9 cellular contexts compared by ENCODE assay signal in the genomic region with DNA sequence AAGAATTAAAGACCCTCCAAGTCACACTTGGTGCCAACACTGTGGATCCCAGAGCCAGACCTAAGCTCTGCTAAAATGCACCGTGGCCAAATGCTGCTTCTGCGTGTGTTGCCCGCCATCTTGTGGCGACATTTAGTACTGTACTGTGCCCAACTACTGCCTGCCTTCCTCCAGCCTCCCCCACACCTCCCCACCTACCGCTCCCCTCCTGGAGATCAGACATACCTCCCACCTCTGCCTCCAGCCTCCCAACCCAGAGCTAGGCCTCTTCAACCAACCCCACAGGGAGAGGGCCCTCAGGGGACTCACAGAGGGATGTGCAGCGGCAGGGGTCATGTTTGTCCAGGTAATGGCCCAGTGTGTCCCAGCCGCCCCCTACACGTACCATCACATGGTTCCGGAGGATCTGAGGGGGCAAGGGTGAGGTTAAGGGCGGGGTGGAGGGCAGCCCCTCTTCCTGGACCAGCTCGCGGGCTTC. TPM values are rescaled to one million over a fixed set of nuclear protein-coding genes. Genes with fewer than 3 reads are reported as not detected.
A peak's percentile ranks its signal among the peaks of the same experiment; 100 is the strongest.
DNase-seq lines count a peak whose midpoint lies in the region; ATAC-seq and TF ChIP-seq lines count a peak whose summit lies in the region.
"Had no signal": no experiment of that assay in that cellular context is flagged by ENCODE, and none has a peak within 500 bp of the region (broad histone marks: within the 10 kb centered on the region; RNA-seq: fewer than 3 reads in every experiment).

No MANE protein-coding gene starts in this region.

- H3K4me2 ChIP-seq in PC-9 (no peak overlapping the region), fibroblast of lung (ENCODE audit: extremely low read depth, insufficient read depth, low read length) (no peak overlapping the region), neural progenitor cell (no peak overlapping the region)

- BruUV-seq in PC-9 (replicated peaks; lab: Mats Ljungman, UMichigan) = no TSS peak

- H2AFZ ChIP-seq in PC-9 = no peak overlapping the region
- no peak overlapping the region for H2AFZ ChIP-seq in fibroblast of lung (ENCODE audit: low read length)
- H2AFZ ChIP-seq in neural progenitor cell (replicated peaks) = no peak overlapping the region

- POLR2A ChIA-PET in PC-9 (lab: Charles Lee; ENCODE audit: unreplicated experiment) = no interaction called here

- peaks cover 44% of the 10 kb centered on the region for H3K27me3 ChIP-seq in PC-9 (ENCODE audit: insufficient read depth, low read depth)
- H3K27me3 ChIP-seq in fibroblast of lung (ENCODE audit: control insufficient read depth, insufficient read depth, low read length) = peaks cover 37% of the 10 kb centered on the region
- peaks cover 39% of the 10 kb centered on the region for H3K27me3 ChIP-seq in neural progenitor cell

- peaks cover 25% of the 10 kb centered on the region for H3K27me3 Mint-ChIP-seq in neural progenitor cell (ENCODE audit: insufficient read depth, low read depth)
- peaks cover 69% of the 10 kb centered on the region for H3K27me3 Mint-ChIP-seq in stimulated activated naive CD8-positive, alpha-beta T cell treated with anti-CD3 and anti-CD28 coated beads, Interleukin-15, amount 100 ng/mL, for 72 hours

- no peaks in the 10 kb centered on the region for H3K9me3 ChIP-seq in PC-9 (ENCODE audit: insufficient read depth, low read depth)
- no peaks in the 10 kb centered on the region for H3K9me3 ChIP-seq in fibroblast of lung (ENCODE audit: control insufficient read depth, insufficient read depth, low read depth, low read length)
- no peaks in the 10 kb centered on the region for H3K9me3 ChIP-seq in neural progenitor cell (ENCODE audit: low read depth)

- peaks cover 14% of the 10 kb centered on the region for H3K4me1 Mint-ChIP-seq in neural progenitor cell
- H3K4me1 Mint-ChIP-seq in stimulated activated naive CD8-positive, alpha-beta T cell treated with anti-CD3 and anti-CD28 coated beads, Interleukin-15, amount 100 ng/mL, for 72 hours = peaks cover 43% of the 10 kb centered on the region

- H3K79me2 ChIP-seq in PC-9 (ENCODE audit: low read depth) (no peaks in the 10 kb centered on the region), fibroblast of lung (ENCODE audit: control insufficient read depth, insufficient read depth, low read length) (no peaks in the 10 kb centered on the region), neural progenitor cell (ENCODE audit: low read depth) (no peaks in the 10 kb centered on the region)

- H3K4me3 ChIP-seq in PC-9 (no peak overlapping the region), fibroblast of lung (replicated peaks in 1 of 4; ENCODE audit: control extremely low read depth in 1 of 4, insufficient read depth in 1 of 4, low read depth in 3 of 4, low read length in 4 of 4) (no peak overlapping the region), neural progenitor cell (no peak overlapping the region)

- peak; percentile 88 for ATAC-seq in stimulated activated naive CD8-positive, alpha-beta T cell treated with anti-CD3 and anti-CD28 coated beads, Interleukin-15, amount 100 ng/mL, for 72 hours
- no peak for ATAC-seq in HG03460 (IDR thresholded peaks at IDR 0.05; ENCODE audit: unreplicated experiment)

- H3K27ac ChIP-seq in PC-9 (no peak overlapping the region), fibroblast of lung (ENCODE audit: insufficient read depth, low read length) (no peak overlapping the region), neural progenitor cell (no peak overlapping the region)

- H3F3A ChIP-seq in PC-9 (ENCODE audit: insufficient read depth, low read depth) (no peaks in the 10 kb centered on the region), neural progenitor cell (ENCODE audit: low read depth) (no peaks in the 10 kb centered on the region)

- H3K4me1 ChIP-seq in PC-9 (replicated peaks; ENCODE audit: insufficient read depth) = no peaks in the 10 kb centered on the region
- H3K4me1 ChIP-seq in fibroblast of lung (ENCODE audit: control insufficient read depth, extremely low read depth, insufficient read depth, low read length) = no peaks in the 10 kb centered on the region
- H3K4me1 ChIP-seq in neural progenitor cell = no peaks in the 10 kb centered on the region

- no peaks in the 10 kb centered on the region for H3K36me3 Mint-ChIP-seq in neural progenitor cell

- intact Hi-C loops in PC-9 (cut with micrococcal nuclease; ENCODE audit: unreplicated experiment) = loop anchor here (1.0 to 10.0 kb wide), 5 partner anchors 134 to 613 kb away; a partner anchor contains a TSS

- no peak overlapping the region for H3K4me3 Mint-ChIP-seq in neural progenitor cell
- peak overlapping the region in 1 of 2 donors; percentile 60 for H3K4me3 Mint-ChIP-seq in stimulated activated naive CD8-positive, alpha-beta T cell treated with anti-CD3 and anti-CD28 coated beads, Interleukin-15, amount 100 ng/mL, for 72 hours

- H3K27ac Mint-ChIP-seq in neural progenitor cell = no peak overlapping the region
- H3K27ac Mint-ChIP-seq in stimulated activated naive CD8-positive, alpha-beta T cell treated with anti-CD3 and anti-CD28 coated beads, Interleukin-15, amount 100 ng/mL, for 72 hours = peak overlapping the region in 1 of 2 donors; percentile 54

- H3K9me2 ChIP-seq in PC-9 (ENCODE audit: insufficient read depth) = no peaks in the 10 kb centered on the region

- H3K9ac ChIP-seq in fibroblast of lung (ENCODE audit: insufficient read depth, low read length) (no peak overlapping the region), neural progenitor cell (no peak overlapping the region)

- DNase-seq in DMS 273 treated with DMSO at 0.1 percent for 48 hours (lab: John Stamatoyannopoulos, UW) (peak; percentile 41), HuH-7 (ENCODE audit: low spot score) (peak; percentile 97), PC-9 (peak in 1 of 2 experiments; percentile 68), fibroblast of lung (ENCODE audit: low read depth in 2 of 2) (peak; percentile 59 to 83), neural progenitor cell (ENCODE audit: low spot score) (peak; percentile 89)
- peak; percentile 79 for DNase-seq in activated T-cell treated with anti-CD3 and anti-CD28 coated beads, Interleukin-2, amount 50 U/mL, for 1 hour
- peak; percentile 79 for DNase-seq in stimulated activated naive CD8-positive, alpha-beta T cell treated with anti-CD3 and anti-CD28 coated beads, Interleukin-15, amount 100 ng/mL, for 72 hours

- CTCF ChIA-PET in PC-9 (lab: Charles Lee) = interaction anchor here (0.6 to 1.4 kb wide), 7 partner anchors 25 to 1303 kb away, joined by 3 to 6 read pairs (median 3); no protein-coding TSS in a partner anchor

- TF ChIP-seq CTCF in PC-9 (conservative IDR thresholded peaks at IDR 0.05) = peak; percentile 89
- peak; percentile 76 to 87 for TF ChIP-seq CTCF in fibroblast of lung (conservative IDR thresholded peaks at IDR 0.05 in 1 of 2, IDR thresholded peaks at IDR 0.05 in 1 of 2; ENCODE audit: low read depth in 1 of 2, low read length in 2 of 2)
- TF ChIP-seq CTCF in neural progenitor cell (IDR thresholded peaks at IDR 0.05) = peak; percentile 86

- H4K20me1 ChIP-seq in PC-9 (ENCODE audit: insufficient read depth) (peaks cover 3% of the 10 kb centered on the region; the same call in 1 of the 2 replicates), fibroblast of lung (ENCODE audit: control insufficient read depth, extremely low read depth, insufficient read depth, low read length) (no peaks in the 10 kb centered on the region), neural progenitor cell (ENCODE audit: low read depth) (peaks cover 18% of the 10 kb centered on the region)

- no peaks in the 10 kb centered on the region for H3K9me3 Mint-ChIP-seq in neural progenitor cell
- H3K9me3 Mint-ChIP-seq in stimulated activated naive CD8-positive, alpha-beta T cell treated with anti-CD3 and anti-CD28 coated beads, Interleukin-15, amount 100 ng/mL, for 72 hours = no peaks in the 10 kb centered on the region

- H3K36me3 ChIP-seq in PC-9 (ENCODE audit: low read depth) = no peaks in the 10 kb centered on the region
- no peaks in the 10 kb centered on the region for H3K36me3 ChIP-seq in fibroblast of lung (ENCODE audit: control insufficient read depth, insufficient read depth, low read length)
- H3K36me3 ChIP-seq in neural progenitor cell = no peaks in the 10 kb centered on the region

RNA-seq across cellular contexts. Expression of a gene that starts 5.5 kb away (rescaled TPM):
- not detected in 2 replicates for total RNA-seq in PC-9 (2021)
- not detected in 2 replicates for total RNA-seq in fibroblast of lung
- not detected in 2 replicates for polyA plus RNA-seq in fibroblast of lung
- polyA plus RNA-seq in fibroblast of lung (2012) = not detected in 2 replicates
- not detected in 2 replicates for polyA minus RNA-seq in fibroblast of lung (ENCODE audit: low replicate concordance)
- 0.09 TPM in 1 of 2 replicates, not detected in the other for total RNA-seq in neural progenitor cell (ENCODE audit: low replicate concordance)

RNA-seq across cellular contexts. Expression of a gene that starts 13.1 kb away (rescaled TPM):
- total RNA-seq in PC-9 (2021) (not detected in 2 replicates), fibroblast of lung (not detected in 2 replicates), neural progenitor cell (ENCODE audit: low replicate concordance) (not detected in 2 replicates)
- not detected in 2 replicates for polyA plus RNA-seq in fibroblast of lung
- polyA plus RNA-seq in fibroblast of lung (2012) = not detected in 2 replicates
- polyA minus RNA-seq in fibroblast of lung (ENCODE audit: low replicate concordance) = not detected in 2 replicates
- total RNA-seq: activated CD8-positive, alpha-beta memory T cell treated with anti-CD3 and anti-CD28 coated beads for 36 hours had no signal

RNA-seq across cellular contexts. Expression of a gene that starts 16.1 kb away (rescaled TPM):
- total RNA-seq in PC-9 (2021) = 0.11 and 0.20 TPM in 2 replicates
- total RNA-seq in fibroblast of lung = 1.5 and 4.1 TPM in 2 replicates
- 0.44 and 0.78 TPM in 2 replicates for polyA plus RNA-seq in fibroblast of lung
- 0.96 and 1.5 TPM in 2 replicates for polyA plus RNA-seq in fibroblast of lung (2012)
- polyA minus RNA-seq in fibroblast of lung (ENCODE audit: low replicate concordance) = 1.4 and 2.6 TPM in 2 replicates
- 4.8 and 14.5 TPM in 2 replicates for total RNA-seq in neural progenitor cell (ENCODE audit: low replicate concordance)

RNA-seq across cellular contexts. Expression of a gene that starts 47.9 kb away (rescaled TPM):
- 2.8 and 6.4 TPM in 2 replicates for total RNA-seq in PC-9 (2021)
- total RNA-seq in fibroblast of lung = 2.8 and 4.6 TPM in 2 replicates
- 0.49 and 1.1 TPM in 2 replicates for polyA plus RNA-seq in fibroblast of lung
- 0.46 and 0.58 TPM in 2 replicates for polyA plus RNA-seq in fibroblast of lung (2012)
- polyA minus RNA-seq in fibroblast of lung (ENCODE audit: low replicate concordance) = not detected in 2 replicates
- not detected in 2 replicates for total RNA-seq in neural progenitor cell (ENCODE audit: low replicate concordance)
- total RNA-seq: activated CD8-positive, alpha-beta memory T cell treated with anti-CD3 and anti-CD28 coated beads for 36 hours had no signal
